2 cellular contexts compared by ENCODE assay signal in genomic region chr3:13261908-13262307, GRCh38.
TF ChIP-seq lines count a peak whose summit lies in the region.

No MANE protein-coding gene starts in this region.

TF ChIP-seq in K562, 482 proteins besides CTCF, POLR2A, EP300 and RAD21:
- TF ChIP-seq ZNF407 (IDR thresholded peaks at IDR 0.05; ENCODE audit: low read depth) (no peak), XRCC3 (IDR thresholded peaks at IDR 0.05) (no peak), CEBPZ (IDR thresholded peaks at IDR 0.05; ENCODE audit: borderline replicate concordance, low read depth, low read length) (no peak), CSDE1 (IDR thresholded peaks at IDR 0.05) (no peak)

TF ChIP-seq in HepG2, 621 proteins besides CTCF, POLR2A, EP300 and RAD21 (continued from another document):
- TF ChIP-seq SMAD9 (CRISPR knock-in tag; IDR thresholded peaks at IDR 0.05) (0 out of 2 replicates have a peak, but pooled peaks have one; percentile 63), MBNL3 (CRISPR knock-in tag; conservative IDR thresholded peaks at IDR 0.05) (no peak)
TF ChIP-seq in HepG2: peak in this region for 3.
